ENCODE assay signal across 30 cellular contexts in the genomic region with DNA sequence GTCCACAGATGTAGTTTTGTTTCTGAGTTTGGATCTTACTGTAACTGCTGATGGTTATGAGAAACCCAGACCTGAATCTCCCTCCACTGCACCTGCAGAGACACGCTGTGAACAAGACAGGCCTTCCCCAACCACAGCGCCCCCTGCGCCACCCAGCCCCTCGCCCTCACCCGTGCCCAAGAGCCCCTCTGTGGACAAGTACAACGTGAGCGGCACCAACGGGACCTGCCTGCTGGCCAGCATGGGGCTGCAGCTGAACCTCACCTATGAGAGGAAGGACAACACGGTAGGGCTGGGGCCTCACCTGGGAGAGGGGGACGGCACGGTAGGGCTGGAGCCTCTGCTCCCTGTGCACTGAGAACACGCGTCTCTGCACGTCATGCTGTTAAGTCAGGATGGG. TPM values are rescaled to one million over a fixed set of nuclear protein-coding genes. Genes with fewer than 3 reads are reported as not detected.
"Had no signal": no experiment of that assay in that cellular context is flagged by ENCODE, and none has a peak within 500 bp of the region (broad histone marks: within the 10 kb centered on the region; RNA-seq: fewer than 3 reads in every experiment).

No MANE protein-coding gene starts in this region.

- H3K9me3 ChIP-seq: ascending aorta, breast epithelium, colonic mucosa, esophagus squamous epithelium, gastroesophageal sphincter had no signal

- FAIRE-seq: endometrium, endothelial cell of umbilical vein had no signal

- ATAC-seq: activated CD4-positive, alpha-beta T cell treated with anti-CD3 and anti-CD28 coated beads for 36 hours; activated naive CD4-positive, alpha-beta T cell treated with anti-CD3 and anti-CD28 coated beads, Interleukin-2, amount 50 U/mL, for 72 hours; activated T-cell treated with anti-CD3 and anti-CD28 coated beads, Interleukin-2, amount 50 U/mL, for 72 hours; gastroesophageal sphincter had no signal

- DNase-seq: activated CD4-positive, alpha-beta memory T cell treated with anti-CD3 and anti-CD28 coated beads for 36 hours; activated CD4-positive, alpha-beta T cell treated with anti-CD3 and anti-CD28 coated beads for 36 hours; activated CD4-positive, alpha-beta T cell treated with anti-CD3 and anti-CD28 coated beads, Interleukin-2, amount 10 ng/mL, durations not matched to agents 24 days and 14 days; activated CD4-positive, CD25-positive, alpha-beta regulatory T cell; activated CD4-positive, CD25-positive, alpha-beta regulatory T cell treated with anti-CD3 and anti-CD28 coated beads, Interleukin-2, amount 50 U/mL, for 72 hours; activated CD8-positive, alpha-beta memory T cell treated with anti-CD3 and anti-CD28 coated beads, Interleukin-2, amount 50 U/mL, for 48 hours; activated gamma-delta T cell; activated naive CD4-positive, alpha-beta T cell; activated naive CD4-positive, alpha-beta T cell treated with anti-CD3 and anti-CD28 coated beads, Interleukin-2, amount 10 ng/mL, durations not matched to agents 7 days and 5 days; activated naive CD8-positive, alpha-beta T cell treated with anti-CD3 and anti-CD28 coated beads, Interleukin-2, amount 10 ng/mL, durations not matched to agents 7 days and 5 days; activated T-cell treated with anti-CD3 and anti-CD28 coated beads for 4 hours; activated T-cell treated with anti-CD3 and anti-CD28 coated beads, Interleukin-2, amount 50 U/mL, for 24 hours; activated T-cell treated with anti-CD3 and anti-CD28 coated beads, Interleukin-2, amount 50 U/mL, for 72 hours; central memory CD4-positive, alpha-beta T cell; cerebellar nuclear complex; colonic mucosa; effector CD8-positive, alpha-beta T cell; esophagus squamous epithelium; foreskin melanocyte; T-helper 2 cell had no signal

- H3K27ac ChIP-seq: ascending aorta, breast epithelium, cardiac muscle cell, colonic mucosa, epithelial cell of prostate, esophagus squamous epithelium, gastroesophageal sphincter had no signal

- H3K4me1 ChIP-seq: ascending aorta, breast epithelium, colonic mucosa, esophagus squamous epithelium, gastroesophageal sphincter had no signal

- H3K4me3 ChIP-seq: ascending aorta, breast epithelium, cardiac muscle cell, colonic mucosa, esophagus squamous epithelium, gastroesophageal sphincter had no signal

- H3K27me3 ChIP-seq: ascending aorta, breast epithelium, cardiac muscle cell, colonic mucosa, esophagus squamous epithelium, gastroesophageal sphincter had no signal

RNA-seq across cellular contexts. Expression of a gene that starts 44.6 kb away (rescaled TPM):
- total RNA-seq: activated CD4-positive, alpha-beta T cell treated with anti-CD3 and anti-CD28 coated beads, Interleukin-2, amount 10 ng/mL, durations not matched to agents 24 days and 14 days; activated naive CD8-positive, alpha-beta T cell treated with anti-CD3 and anti-CD28 coated beads, Interleukin-2, amount 10 ng/mL, durations not matched to agents 7 days and 5 days; endothelial cell of umbilical vein; glomerular endothelial cell; T-helper 1 cell treated with Interleukin-12 subunit alpha and Interleukin-12 subunit beta and Interleukin-4 antibody, amounts not matched to agents 30 ng/mL and 1 ng/mL, for 36 hours had no signal
- polyA plus RNA-seq: endothelial cell of umbilical vein had no signal
